ENCODE assay signal across 1 cellular context in genomic region chr3:149898771-149899170, GRCh38.
A peak's percentile ranks its signal among the peaks of the same experiment; 100 is the strongest.
TF ChIP-seq lines count a peak whose summit lies in the region.

No MANE protein-coding gene starts in this region.

TF ChIP-seq in K562, 482 proteins besides CTCF, POLR2A, EP300 and RAD21 (continued from another document):
- TF ChIP-seq TFE3 (CRISPR knock-in tag; IDR thresholded peaks at IDR 0.05): no peak
- 0 out of 2 replicates have a peak, but pooled peaks have one; percentile 51 for TF ChIP-seq ZBTB17 (CRISPR knock-in tag; IDR thresholded peaks at IDR 0.05)
- TF ChIP-seq MAFG (tag; conservative IDR thresholded peaks at IDR 0.05): 0 out of 2 replicates have a peak, but pooled peaks have one; percentile 8
- TF ChIP-seq TEAD4 (IDR thresholded peaks at IDR 0.05; ENCODE audit: low read length): 0 out of 2 replicates have a peak, but pooled peaks have one; percentile 24
- no peak for TF ChIP-seq TEAD4 (CRISPR knock-in tag; IDR thresholded peaks at IDR 0.05; ENCODE audit: borderline replicate concordance)
- no peak for TF ChIP-seq ZNF76 (CRISPR knock-in tag; IDR thresholded peaks at IDR 0.05; ENCODE audit: borderline replicate concordance)
- no peak for TF ChIP-seq CSDE1 (IDR thresholded peaks at IDR 0.05)
- 0 out of 2 replicates have a peak, but pooled peaks have one; percentile 15 for TF ChIP-seq EHMT2 (IDR thresholded peaks at IDR 0.05)
- TF ChIP-seq JUN (IDR thresholded peaks at IDR 0.05; ENCODE audit: borderline replicate concordance, low read depth, low read length): 0 out of 2 replicates have a peak, but pooled peaks have one; percentile 14
- no peak for TF ChIP-seq JUN (CRISPR knock-in tag; IDR thresholded peaks at IDR 0.05; ENCODE audit: borderline replicate concordance)
- TF ChIP-seq VEZF1 (CRISPR knock-in tag; IDR thresholded peaks at IDR 0.05): peak; percentile 39; the same call in 1 of the 2 replicates
- TF ChIP-seq SREBF1 (IDR thresholded peaks at IDR 0.05; ENCODE audit: borderline replicate concordance, low read depth, low read length): no peak
- TF ChIP-seq NFE2 (IDR thresholded peaks at IDR 0.05; ENCODE audit: low read depth): peak; percentile 52
- TF ChIP-seq HNRNPL (IDR thresholded peaks at IDR 0.05; ENCODE audit: low read depth, low read length): no peak
- no peak for TF ChIP-seq FOSL1 (tag; conservative IDR thresholded peaks at IDR 0.05)
- TF ChIP-seq CBFA2T3 (IDR thresholded peaks at IDR 0.05): peak; percentile 32
- no peak for TF ChIP-seq PHF21A (IDR thresholded peaks at IDR 0.05; ENCODE audit: borderline replicate concordance, low read depth)
